In the genomic region with DNA sequence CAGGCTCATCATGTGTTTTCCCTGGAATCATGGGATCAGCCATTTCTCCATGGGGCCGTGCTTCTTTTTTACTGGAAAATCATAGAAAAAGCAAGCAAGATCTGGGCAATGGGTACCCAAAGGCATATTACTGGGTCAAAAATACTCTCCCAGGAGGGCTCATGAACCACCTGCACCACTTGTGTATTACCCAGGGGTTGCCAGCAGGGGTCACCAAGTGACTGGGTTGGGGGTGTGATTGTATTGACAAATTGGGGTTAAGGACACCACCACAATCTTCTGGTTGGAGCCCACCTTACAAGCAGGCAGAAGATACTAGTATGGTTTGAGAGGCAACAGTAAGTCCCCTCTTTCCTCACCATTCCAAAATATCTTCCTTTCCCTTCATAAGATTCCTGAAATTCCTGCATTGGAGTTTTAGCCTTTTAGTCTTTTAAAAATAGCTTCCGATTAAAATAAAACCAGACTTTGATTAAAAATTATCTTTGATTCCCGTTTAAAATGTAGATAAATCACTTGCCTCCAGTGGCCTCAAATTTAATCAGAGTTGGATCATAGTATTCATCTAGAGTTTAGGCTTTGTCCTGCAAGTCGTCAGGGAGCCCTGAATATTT, we compare ENCODE assay signal across 8 cellular contexts.
DNase-seq lines count a peak whose midpoint lies in the region; ATAC-seq and TF ChIP-seq lines count a peak whose summit lies in the region.

No MANE protein-coding gene starts in this region.

- TF ChIP-seq CTCF in endothelial cell (IDR thresholded peaks at IDR 0.05; ENCODE audit: unreplicated experiment) (peak; percentile 92), nephron progenitor cell (IDR thresholded peaks at IDR 0.05) (peak; percentile 81)

- H3K4me3 Mint-ChIP-seq in endothelial cell (ENCODE audit: unreplicated experiment) (no peak overlapping the region), nephron progenitor cell (no peak overlapping the region)

- peaks cover 24% of the 10 kb centered on the region for H3K4me1 Mint-ChIP-seq in endothelial cell (ENCODE audit: unreplicated experiment)
- H3K4me1 Mint-ChIP-seq in nephron progenitor cell, result peaks cover 10% of the 10 kb centered on the region

- ATAC-seq in GM19438 (IDR thresholded peaks at IDR 0.05; ENCODE audit: low read depth, unreplicated experiment) (peak; percentile 75), GM21528 (IDR thresholded peaks at IDR 0.05; ENCODE audit: low FRiP score, unreplicated experiment) (no peak)

- in situ Hi-C loops in Caki2 (cut with HindIII; ENCODE audit: low pct_unique_long_range_greater_than_20kb, low sequenced_read_pairs), result no loop called here

- peaks cover 5% of the 10 kb centered on the region for H3K27me3 Mint-ChIP-seq in endothelial cell (ENCODE audit: unreplicated experiment)
- peaks cover 12% of the 10 kb centered on the region for H3K27me3 Mint-ChIP-seq in nephron progenitor cell (ENCODE audit: low read depth, poor library complexity)

- H3K9me3 Mint-ChIP-seq in endothelial cell (ENCODE audit: unreplicated experiment) (no peaks in the 10 kb centered on the region), nephron progenitor cell (no peaks in the 10 kb centered on the region)

- DNase-seq in Caki2 (ENCODE audit: low read depth), result peak; percentile 16
- DNase-seq in HT1080 (ENCODE audit: low read depth), result peak; percentile 20
- peak; percentile 68 for DNase-seq in activated CD4-positive, alpha-beta T cell treated with anti-CD3 and anti-CD28 coated beads for 48 hours
- DNase-seq in endothelial cell (ENCODE audit: low spot score), result peak; percentile 80
- peak; percentile 74 for DNase-seq in nephron progenitor cell
- no peak for DNase-seq in middle frontal gyrus (ENCODE audit: extremely low spot score, low spot score)

- H3K27ac Mint-ChIP-seq in endothelial cell (ENCODE audit: unreplicated experiment) (no peak overlapping the region), nephron progenitor cell (no peak overlapping the region)

- H3K36me3 Mint-ChIP-seq in endothelial cell (ENCODE audit: low read depth, unreplicated experiment), result no peaks in the 10 kb centered on the region
- H3K36me3 Mint-ChIP-seq in nephron progenitor cell (ENCODE audit: low read depth), result no peaks in the 10 kb centered on the region
